ENCODE assay signal across 8 cellular contexts in the genomic region with DNA sequence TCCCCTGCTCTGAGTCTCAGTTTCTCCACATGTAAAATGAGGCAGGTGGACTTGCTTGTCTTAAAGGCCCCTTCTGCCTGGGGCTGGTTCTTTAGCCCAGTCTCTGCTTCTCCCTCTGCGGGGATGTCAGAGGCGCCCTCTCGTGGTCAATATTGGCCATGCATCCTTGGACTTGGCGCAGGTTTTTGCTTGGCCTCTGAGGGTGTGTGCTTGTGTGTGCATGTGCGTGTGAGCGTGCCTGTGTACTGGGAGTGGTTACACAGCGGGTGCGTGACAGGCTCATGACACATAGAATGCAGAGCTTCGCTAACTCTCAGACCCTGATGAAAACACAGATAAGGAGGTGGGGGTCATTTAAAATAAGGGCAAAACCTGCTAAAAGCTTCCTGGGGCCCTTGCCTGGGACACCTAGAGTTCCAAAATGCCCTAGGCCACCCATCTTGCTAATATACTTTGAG.
DNase-seq lines count a peak whose midpoint lies in the region; ATAC-seq, FAIRE-seq and TF ChIP-seq lines count a peak whose summit lies in the region.

No MANE protein-coding gene starts in this region.

- ATAC-seq in GM18868 (IDR thresholded peaks at IDR 0.05; ENCODE audit: unreplicated experiment) (peak; percentile 60), HG03432 (IDR thresholded peaks at IDR 0.05; ENCODE audit: unreplicated experiment) (no peak)

- TF ChIP-seq CTCF in WI38 (IDR thresholded peaks at IDR 0.05; ENCODE audit: low read depth, low read length) (peak; percentile 91), breast epithelium (IDR thresholded peaks at IDR 0.05) (peak; percentile 75 to 86 (median 82)), keratinocyte (optimal IDR thresholded peaks at IDR 0.05 in 1 of 3, IDR thresholded peaks at IDR 0.05 in 1 of 3, conservative IDR thresholded peaks at IDR 0.05 in 1 of 3; ENCODE audit: extremely low read depth in 1 of 3, insufficient read depth in 2 of 3, low read length in 3 of 3) (peak; percentile 93 to 98 (median 95))

- TF ChIP-seq POLR2A in breast epithelium (IDR thresholded peaks at IDR 0.05): no peak

- no peaks in the 10 kb centered on the region for H3K36me3 ChIP-seq in breast epithelium
- H3K36me3 ChIP-seq in keratinocyte (ENCODE audit: control insufficient read depth in 2 of 2, extremely low read depth in 1 of 2, insufficient read depth in 2 of 2, low read length in 2 of 2): no peaks in the 10 kb centered on the region

- H3K4me1 ChIP-seq in breast epithelium: no peaks in the 10 kb centered on the region
- H3K4me1 ChIP-seq in keratinocyte (ENCODE audit: control insufficient read depth, extremely low read depth, insufficient read depth, low read length): peaks cover 8% of the 10 kb centered on the region

- H3K4me2 ChIP-seq in keratinocyte (ENCODE audit: control insufficient read depth, extremely low read depth, insufficient read depth, low read depth, low read length): peak overlapping the region; percentile 53

- H3K27me3 ChIP-seq in breast epithelium (no peaks in the 10 kb centered on the region), keratinocyte (ENCODE audit: control insufficient read depth, extremely low read depth, insufficient read depth, low read length) (no peaks in the 10 kb centered on the region)

- DNase-seq in AG08395 (ENCODE audit: low spot score) (peak; percentile 83), NCI-H1436 (lab: John Stamatoyannopoulos, UW) (peak; percentile 60), breast epithelium (ENCODE audit: low spot score in 2 of 2) (peak; percentile 64 to 82), keratinocyte (ENCODE audit: low read depth, low spot score) (peak; percentile 80)
- DNase-seq in stimulated activated CD4-positive, alpha-beta T cell treated with anti-CD3 and anti-CD28 coated beads, Interleukin-1b, Interleukin-23, amount 100 ng/mL, for 48 hours: peak; percentile 82

- no peak overlapping the region for H2AFZ ChIP-seq in keratinocyte (ENCODE audit: control insufficient read depth, low read length)

- dilution Hi-C loops in keratinocyte (cut with MboI; ENCODE audit: extremely low pct_ligation_motif_present, low sequenced_read_pairs): no loop called here

- H3K9ac ChIP-seq in keratinocyte (ENCODE audit: control insufficient read depth, extremely low read depth, insufficient read depth, low read length): no peak overlapping the region

- H3K27ac ChIP-seq in breast epithelium (no peak overlapping the region), keratinocyte (ENCODE audit: control insufficient read depth, insufficient read depth, low read length) (peak overlapping the region; percentile 22)

- H3K4me3 ChIP-seq in WI38 (ENCODE audit: low read depth, low read length) (no peak overlapping the region), breast epithelium (peak overlapping the region in 1 of 3 donors; percentile 15), keratinocyte (ENCODE audit: control insufficient read depth in 2 of 3, extremely low read depth in 1 of 3, insufficient read depth in 2 of 3, low read depth in 1 of 3, low read length in 3 of 3) (no peak overlapping the region)

- peak; percentile 82 for FAIRE-seq in keratinocyte (lab: Jason Lieb, UNC)

- no peaks in the 10 kb centered on the region for H3K79me2 ChIP-seq in keratinocyte (ENCODE audit: control insufficient read depth, insufficient read depth, low read length)

- intact Hi-C loops in breast epithelium (cut with DNase I; ENCODE audit: low total_unique reads): no loop called here

- no peaks in the 10 kb centered on the region for H3K9me3 ChIP-seq in breast epithelium
- no peaks in the 10 kb centered on the region for H3K9me3 ChIP-seq in keratinocyte (ENCODE audit: control insufficient read depth, low read depth, low read length)

- no peaks in the 10 kb centered on the region for H4K20me1 ChIP-seq in keratinocyte (ENCODE audit: control insufficient read depth, extremely low read depth, insufficient read depth, low read length)

- H3K9me1 ChIP-seq in keratinocyte (ENCODE audit: control insufficient read depth, extremely low read depth, insufficient read depth, low read length): no peaks in the 10 kb centered on the region
